In genomic region chr7:108526768-108527017, GRCh38 we compare ENCODE assay signal across 7 cellular contexts. TPM values are rescaled to one million over a fixed set of nuclear protein-coding genes. Genes with fewer than 3 reads are reported as not detected.
DNase-seq lines count a peak whose midpoint lies in the region; ATAC-seq, FAIRE-seq and TF ChIP-seq lines count a peak whose summit lies in the region.

No MANE protein-coding gene starts in this region.

- peak overlapping the region; percentile 67 for H3K4ac ChIP-seq in IMR-90 (ENCODE audit: low read depth, low read length)

- H4K20me1 ChIP-seq in IMR-90 (ENCODE audit: insufficient read depth, low read length) = peaks cover 6% of the 10 kb centered on the region; the same call in 1 of the 2 replicates

- dilution Hi-C loops in IMR-90 (cut with HindIII; ENCODE audit: low sequenced_read_pairs, unreplicated experiment) = no loop called here

- in situ Hi-C loops in IMR-90 (cut with MboI; ENCODE audit: low sequenced_read_pairs) = loop anchor here (5.0 kb wide), 1 partner anchor 46 kb away; no protein-coding TSS in a partner anchor

- DNase-seq in IMR-90 (no peak), kidney (no peak), suprapubic skin (ENCODE audit: low spot score in 2 of 2) (no peak), T-helper 9 cell (no peak), GF-D8 (lab: John Stamatoyannopoulos, UW) (no peak)
- DNase-seq in activated naive CD8-positive, alpha-beta T cell treated with anti-CD3 and anti-CD28 coated beads, Interleukin-2, amount 50 U/mL, for 24 hours = no peak

- peak overlapping the region; percentile 67 for H3K4me3 ChIP-seq in IMR-90 (ENCODE audit: insufficient read depth, low read depth, low read length)
- peak overlapping the region; percentile 82 to 98 for H3K4me3 ChIP-seq in kidney (ENCODE audit: low read length in 2 of 2)
- H3K4me3 ChIP-seq in suprapubic skin = peak overlapping the region; percentile 73

- peak overlapping the region; percentile 46; the same call in 1 of the 2 replicates for H4K91ac ChIP-seq in IMR-90 (ENCODE audit: insufficient read depth, low read depth, low read length)

- no peaks in the 10 kb centered on the region for H3K27me3 ChIP-seq in IMR-90 (ENCODE audit: control insufficient read depth, insufficient read depth, low read length)
- no peaks in the 10 kb centered on the region for H3K27me3 ChIP-seq in suprapubic skin

- peak overlapping the region; percentile 98 for H3K27ac Mint-ChIP-seq in activated naive CD8-positive, alpha-beta T cell treated with anti-CD3 and anti-CD28 coated beads, Interleukin-2, amount 50 U/mL, for 24 hours

- peak overlapping the region; percentile 58; the same call in 1 of the 2 replicates for H3K56ac ChIP-seq in IMR-90 (ENCODE audit: extremely low read depth, insufficient read depth, low read length)

- H4K8ac ChIP-seq in IMR-90 (ENCODE audit: low read depth in 2 of 2, low read length in 2 of 2) = peak overlapping the region; percentile 75 to 85

- peaks cover 46% of the 10 kb centered on the region for H3K4me1 Mint-ChIP-seq in activated naive CD8-positive, alpha-beta T cell treated with anti-CD3 and anti-CD28 coated beads, Interleukin-2, amount 50 U/mL, for 24 hours

- no peaks in the 10 kb centered on the region for H3K9me3 Mint-ChIP-seq in activated naive CD8-positive, alpha-beta T cell treated with anti-CD3 and anti-CD28 coated beads, Interleukin-2, amount 50 U/mL, for 24 hours

- CTCF ChIA-PET in IMR-90 (lab: Yijun Ruan, JAX) = no interaction called here

- TF ChIP-seq RAD21 in IMR-90 (IDR thresholded peaks at IDR 0.05; ENCODE audit: low read length) = no peak

- H3K14ac ChIP-seq in IMR-90 (replicated peaks; ENCODE audit: low read depth, low read length) = peak overlapping the region; percentile 45

- no peak for ATAC-seq in IMR-90 (ENCODE audit: low read depth)
- ATAC-seq in activated naive CD8-positive, alpha-beta T cell treated with anti-CD3 and anti-CD28 coated beads, Interleukin-2, amount 50 U/mL, for 24 hours = no peak
- no peak for ATAC-seq in HG03460 (IDR thresholded peaks at IDR 0.05; ENCODE audit: unreplicated experiment)

- no peak for TF ChIP-seq EP300 in suprapubic skin (IDR thresholded peaks at IDR 0.05)

- H2BK120ac ChIP-seq in IMR-90 (ENCODE audit: low read depth, low read length) = peak overlapping the region; percentile 4; the same call in 1 of the 2 replicates

- H2AK5ac ChIP-seq in IMR-90 (ENCODE audit: low read depth, low read length) = no peak overlapping the region

- H3K18ac ChIP-seq in IMR-90 (ENCODE audit: low read depth, low read length) = no peak overlapping the region

- no peaks in the 10 kb centered on the region for H3K36me3 ChIP-seq in IMR-90 (ENCODE audit: control insufficient read depth, insufficient read depth, low read length)
- H3K36me3 ChIP-seq in kidney (ENCODE audit: control insufficient read depth in 1 of 2, insufficient read depth in 2 of 2, low read length in 2 of 2) = no peaks in the 10 kb centered on the region
- H3K36me3 ChIP-seq in suprapubic skin = no peaks in the 10 kb centered on the region

- intact Hi-C loops in IMR-90 (cut with micrococcal nuclease) = no loop called here
- intact Hi-C loops in kidney (cut with DNase I) = no loop called here

- no peak for TF ChIP-seq CTCF in IMR-90 (conservative IDR thresholded peaks at IDR 0.05; ENCODE audit: low read depth, low read length)
- TF ChIP-seq CTCF in kidney (IDR thresholded peaks at IDR 0.05; ENCODE audit: borderline replicate concordance, extremely low read depth, insufficient read depth) = no peak
- TF ChIP-seq CTCF in suprapubic skin (IDR thresholded peaks at IDR 0.05) = no peak

- H3K4me3 Mint-ChIP-seq in activated naive CD8-positive, alpha-beta T cell treated with anti-CD3 and anti-CD28 coated beads, Interleukin-2, amount 50 U/mL, for 24 hours = peak overlapping the region; percentile 93

- BruUV-seq in IMR-90 (replicated peaks; lab: Mats Ljungman, UMichigan) = no TSS peak

- no peak overlapping the region for H2BK20ac ChIP-seq in IMR-90 (ENCODE audit: low read depth, low read length)

- FAIRE-seq in kidney (lab: Jason Lieb, UNC) = no peak

- no peak for TF ChIP-seq POLR2A in IMR-90 (IDR thresholded peaks at IDR 0.05; ENCODE audit: low read depth, low read length)
- TF ChIP-seq POLR2A in suprapubic skin (IDR thresholded peaks at IDR 0.05) = no peak

- H3K23ac ChIP-seq in IMR-90 (ENCODE audit: low read depth, low read length) = 0 out of 2 replicates have a peak overlapping the region, but pooled peaks have one; percentile 40

- WGBS in IMR-90 (ENCODE audit: extremely low coverage in 2 of 2, insufficient read length in 1 of 2), 2 experiments = no CpG with 5 or more reads among the region's 3 CpGs
- 5% methylated on average over 3 of the region's 3 CpGs for WGBS in suprapubic skin

- peak overlapping the region; percentile 37 for H2BK5ac ChIP-seq in IMR-90 (ENCODE audit: low read depth, low read length, poor library complexity, severe bottlenecking)

- no peaks in the 10 kb centered on the region for H3K9me3 ChIP-seq in IMR-90 (ENCODE audit: control insufficient read depth, insufficient read depth, low read length)
- no peaks in the 10 kb centered on the region for H3K9me3 ChIP-seq in kidney (ENCODE audit: control insufficient read depth in 1 of 2, low read length in 2 of 2)
- no peaks in the 10 kb centered on the region for H3K9me3 ChIP-seq in suprapubic skin

- POLR2A ChIA-PET in IMR-90 (lab: Charles Lee; ENCODE audit: unreplicated experiment) = no interaction called here

- no peaks in the 10 kb centered on the region for H3K27me3 Mint-ChIP-seq in activated naive CD8-positive, alpha-beta T cell treated with anti-CD3 and anti-CD28 coated beads, Interleukin-2, amount 50 U/mL, for 24 hours

- peak overlapping the region; percentile 22 for H4K5ac ChIP-seq in IMR-90 (ENCODE audit: low read depth, low read length)

- peaks cover 3% of the 10 kb centered on the region for H3K36me3 Mint-ChIP-seq in activated naive CD8-positive, alpha-beta T cell treated with anti-CD3 and anti-CD28 coated beads, Interleukin-2, amount 50 U/mL, for 24 hours (ENCODE audit: low read depth)

- H3K4me1 ChIP-seq in IMR-90 (ENCODE audit: control insufficient read depth, insufficient read depth, low read length) (peaks cover 4% of the 10 kb centered on the region; the same call in 1 of the 2 replicates), kidney (ENCODE audit: control insufficient read depth in 1 of 2, insufficient read depth in 1 of 2, low read depth in 1 of 2, low read length in 2 of 2) (peaks cover 9 to 12% of the 10 kb centered on the region in 2 donors), suprapubic skin (peaks cover 47% of the 10 kb centered on the region)

- peak overlapping the region; percentile 68 for H2AK9ac ChIP-seq in IMR-90 (replicated peaks; ENCODE audit: low read depth, low read length, poor library complexity)

- no peak overlapping the region for H2BK15ac ChIP-seq in IMR-90 (ENCODE audit: low read depth, low read length)

- H2AFZ ChIP-seq in IMR-90 (replicated peaks; ENCODE audit: low read length, poor library complexity) = peak overlapping the region; percentile 99

- H3K79me1 ChIP-seq in IMR-90 (ENCODE audit: low read depth in 1 of 2, low read length in 2 of 2) = peaks cover 4 to 28% of the 10 kb centered on the region in 2 experiments; a peak in 2 of 4 replicates

- peak overlapping the region; percentile 86 for H3K4me2 ChIP-seq in IMR-90 (ENCODE audit: low read depth, low read length)

- H3K9ac ChIP-seq in IMR-90 (ENCODE audit: low read depth, low read length) (peak overlapping the region; percentile 76), kidney (ENCODE audit: low read length in 2 of 2) (peak overlapping the region; percentile 49 to 85)

- H3K27ac ChIP-seq in IMR-90 (ENCODE audit: insufficient read depth, low read length) = peak overlapping the region; percentile 78
- H3K27ac ChIP-seq in kidney (ENCODE audit: low read depth in 2 of 2, low read length in 2 of 2) = peak overlapping the region; percentile 96 to 98
- peak overlapping the region; percentile 100 for H3K27ac ChIP-seq in suprapubic skin

- H3K9me1 ChIP-seq in IMR-90 (ENCODE audit: insufficient read depth, low read length) = no peaks in the 10 kb centered on the region

TF ChIP-seq in IMR-90, 13 proteins besides CTCF, POLR2A, EP300 and RAD21:
- TF ChIP-seq USF2 (IDR thresholded peaks at IDR 0.05; ENCODE audit: low read depth, low read length) (no peak), NFE2L2 (IDR thresholded peaks at IDR 0.05; ENCODE audit: low read depth, low read length) (no peak), CHD1 (IDR thresholded peaks at IDR 0.05; ENCODE audit: low read depth, low read length) (no peak), RFX5 (IDR thresholded peaks at IDR 0.05; ENCODE audit: low read depth, low read length) (no peak), CEBPB (IDR thresholded peaks at IDR 0.05; ENCODE audit: low read depth, low read length) (no peak)

RNA-seq across cellular contexts. Expression of gene PNPLA8, which starts 0.8 kb away (rescaled TPM):
- total RNA-seq in IMR-90 (2012; rRNA removed) (14.5 and 23.9 TPM in 2 replicates), kidney (33.9 TPM), suprapubic skin (10 to 100 TPM; 28.1 to 49.8 (median 41.5) TPM)
- polyA plus RNA-seq in IMR-90 (2012; rRNA removed) (6.1 and 7.0 TPM in 2 replicates), kidney (ENCODE audit: insufficient read depth, low read depth, low replicate concordance) (17.7 TPM)
- 1.1 and 1.2 TPM in 2 replicates for polyA plus RNA-seq in IMR-90 (2012; cell fraction: cytosol; rRNA removed)
- 0.47 and 4.1 TPM in 2 replicates for polyA plus RNA-seq in IMR-90 (2012; cell fraction: nucleus; rRNA removed; ENCODE audit: low replicate concordance)

RNA-seq across cellular contexts. Expression of gene THAP5, which starts 42.8 kb away (rescaled TPM):
- total RNA-seq in IMR-90 (2012; rRNA removed) (23.7 and 32.5 TPM in 2 replicates), kidney (32.6 TPM), suprapubic skin (10 to 100 TPM; 12.8 to 27.2 (median 19.8) TPM)
- polyA plus RNA-seq in IMR-90 (2012; rRNA removed) (5.2 and 6.7 TPM in 2 replicates), kidney (ENCODE audit: insufficient read depth, low read depth, low replicate concordance) (9.4 TPM)
- 1.1 and 1.4 TPM in 2 replicates for polyA plus RNA-seq in IMR-90 (2012; cell fraction: cytosol; rRNA removed)
- polyA plus RNA-seq in IMR-90 (2012; cell fraction: nucleus; rRNA removed; ENCODE audit: low replicate concordance) = 0.76 and 2.9 TPM in 2 replicates

RNA-seq across cellular contexts. Expression of gene DNAJB9, which starts 43.0 kb away (rescaled TPM):
- total RNA-seq in IMR-90 (2012; rRNA removed) = 31.7 and 44.6 TPM in 2 replicates
- polyA plus RNA-seq in IMR-90 (2012; rRNA removed) = 3.8 and 4.6 TPM in 2 replicates
- polyA plus RNA-seq in IMR-90 (2012; cell fraction: cytosol; rRNA removed) = 6.1 and 11.0 TPM in 2 replicates
- 2.1 and 2.7 TPM in 2 replicates for polyA plus RNA-seq in IMR-90 (2012; cell fraction: nucleus; rRNA removed; ENCODE audit: low replicate concordance)
- 31.3 TPM for total RNA-seq in kidney
- polyA plus RNA-seq in kidney (ENCODE audit: insufficient read depth, low read depth, low replicate concordance) = 33.5 TPM
- 10 to 100 TPM in 3 of 4 donors, 1 to 10 TPM in 1; 9.5 to 33.5 (median 24.0) TPM for total RNA-seq in suprapubic skin
